ENCODE assay signal across 1 cellular context in genomic region chr9:35096035-35096849, GRCh38.
TF ChIP-seq lines count a peak whose summit lies in the region.

Gene PIGO (minus strand): TSS chr9:35096591. CDS start chr9:35095565, 1,026 bp downstream.

TF ChIP-seq in H1, 55 proteins besides CTCF, POLR2A, EP300 and RAD21 (continued from another document):
- TF ChIP-seq SP4 (IDR thresholded peaks at IDR 0.05; ENCODE audit: low read length) (no peak), HDAC2 (IDR thresholded peaks at IDR 0.05; ENCODE audit: borderline replicate concordance in 1 of 2, low read depth in 2 of 2, low read length in 2 of 2) (peak in 1 of 2 experiments; percentile 71; a peak in 1 of 4 replicates), BACH1 (IDR thresholded peaks at IDR 0.05; ENCODE audit: low read length) (peak; percentile 23; the same call in 1 of the 2 replicates), RBBP5 (IDR thresholded peaks at IDR 0.05; ENCODE audit: borderline replicate concordance, low read depth, low read length) (peak; percentile 94), SP1 (IDR thresholded peaks at IDR 0.05; ENCODE audit: low read depth, low read length) (peak; percentile 24; the same call in 1 of the 2 replicates), KDM4A (IDR thresholded peaks at IDR 0.05; ENCODE audit: low read depth, low read length, severe bottlenecking) (peak; percentile 57), EGR1 (IDR thresholded peaks at IDR 0.05; ENCODE audit: borderline replicate concordance, low read depth, low read length) (0 out of 2 replicates have a peak, but pooled peaks have one; percentile 18), JUN (IDR thresholded peaks at IDR 0.05; ENCODE audit: low read depth, low read length) (no peak), GABPA (IDR thresholded peaks at IDR 0.05; ENCODE audit: borderline replicate concordance, insufficient read depth, low read length) (peak; percentile 46), YY1 (IDR thresholded peaks at IDR 0.05; ENCODE audit: low read depth, low read length) (peak; percentile 86), ASH2L (IDR thresholded peaks at IDR 0.05; ENCODE audit: low read length) (peak; percentile 97), KDM5A (IDR thresholded peaks at IDR 0.05; ENCODE audit: low read length) (0 out of 2 replicates have a peak, but pooled peaks have one; percentile 40), RFX5 (IDR thresholded peaks at IDR 0.05; ENCODE audit: borderline replicate concordance, low read depth, low read length) (no peak), TBP (IDR thresholded peaks at IDR 0.05; ENCODE audit: low read depth, low read length) (peak; percentile 78), RXRA (IDR thresholded peaks at IDR 0.05; ENCODE audit: insufficient read depth, low read depth, low read length) (0 out of 2 replicates have a peak, but pooled peaks have one; percentile 46), EZH2 (IDR thresholded peaks at IDR 0.05; ENCODE audit: low read depth, low read length, severe bottlenecking) (no peak), SP2 (IDR thresholded peaks at IDR 0.05; ENCODE audit: low read length) (peak; percentile 74), CBX5 (IDR thresholded peaks at IDR 0.05; ENCODE audit: low read depth, low read length) (no peak), GTF2F1 (IDR thresholded peaks at IDR 0.05; ENCODE audit: borderline replicate concordance, low read depth, low read length) (no peak), MAX (IDR thresholded peaks at IDR 0.05) (peak; percentile 60), NRF1 (IDR thresholded peaks at IDR 0.05; ENCODE audit: low read depth, low read length) (no peak), SIN3A (conservative IDR thresholded peaks at IDR 0.05 in 1 of 2, IDR thresholded peaks at IDR 0.05 in 1 of 2; ENCODE audit: low read depth in 1 of 2, low read length in 2 of 2) (peak in 1 of 2 experiments; percentile 94; a peak in 2 of 4 replicates), TAF1 (IDR thresholded peaks at IDR 0.05; ENCODE audit: low read depth, low read length) (peak; percentile 94), TAF7 (optimal IDR thresholded peaks at IDR 0.05; ENCODE audit: borderline replicate concordance, low read depth, low read length) (peak; percentile 92), JUND (IDR thresholded peaks at IDR 0.05; ENCODE audit: low read length) (0 out of 2 replicates have a peak, but pooled peaks have one; percentile 23), ATF2 (IDR thresholded peaks at IDR 0.05; ENCODE audit: low read length) (peak; percentile 59; the same call in 1 of the 2 replicates), CREB1 (IDR thresholded peaks at IDR 0.05) (peak; percentile 81), TEAD4 (IDR thresholded peaks at IDR 0.05; ENCODE audit: low read depth, low read length) (no peak)
